ENCODE assay signal across 8 cellular contexts in the genomic region with DNA sequence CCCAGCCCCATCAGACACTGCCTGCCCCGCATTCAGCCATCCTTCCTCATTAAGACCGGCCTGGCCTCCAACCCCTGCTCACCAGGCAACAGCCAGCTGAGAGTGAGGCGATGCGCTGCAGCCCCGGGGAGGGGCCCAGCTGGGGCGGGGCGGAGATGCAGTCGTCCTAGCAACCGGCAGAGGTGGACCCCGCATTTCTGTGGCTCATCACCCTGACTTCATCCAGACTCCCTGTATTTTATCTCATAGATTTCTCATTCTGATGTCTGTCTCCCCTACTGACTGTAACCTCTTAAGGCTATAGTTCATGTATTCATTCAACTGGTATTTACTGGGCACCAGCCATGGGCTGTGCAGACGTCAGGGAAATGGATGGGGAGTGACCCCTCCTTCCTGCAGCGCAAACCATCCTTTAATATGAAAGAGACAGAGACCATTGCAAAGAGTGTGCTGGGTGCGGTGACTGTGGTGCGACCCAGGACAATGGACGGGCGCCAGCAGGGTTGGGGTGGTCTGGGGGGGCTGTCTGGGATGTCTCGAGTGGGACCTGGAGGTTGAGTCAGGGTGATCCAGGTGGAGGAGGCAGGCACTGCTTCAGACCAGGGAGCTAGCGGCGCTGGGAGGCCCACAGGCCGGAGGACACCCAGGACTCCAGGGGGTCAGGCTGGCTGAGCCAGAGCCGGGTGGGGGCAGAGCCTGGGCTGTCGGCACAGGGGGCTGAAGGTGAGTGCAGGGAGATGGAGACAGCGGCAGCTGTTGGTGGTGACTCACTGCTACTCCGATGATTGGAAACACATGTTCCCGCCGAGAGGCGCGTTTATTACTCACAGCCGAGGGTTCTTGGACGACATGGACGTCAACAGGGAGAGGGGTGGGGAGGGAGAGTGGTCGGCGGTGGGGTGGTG. TPM values are rescaled to one million over a fixed set of nuclear protein-coding genes. Genes with fewer than 3 reads are reported as not detected.
DNase-seq lines count a peak whose midpoint lies in the region; ATAC-seq, FAIRE-seq and TF ChIP-seq lines count a peak whose summit lies in the region.

No MANE protein-coding gene starts in this region.

- no peaks in the 10 kb centered on the region for H3K9me3 ChIP-seq in Caco-2

- H3K27me3 Mint-ChIP-seq in Caco-2 (ENCODE audit: insufficient read depth, unreplicated experiment), result no peaks in the 10 kb centered on the region

- POLR2A ChIA-PET in Caco-2 (lab: Charles Lee), result no interaction called here

- no peak overlapping the region for H3K4me3 ChIP-seq in Caco-2 (ENCODE audit: low read depth, low read length)
- peak overlapping the region; percentile 22 for H3K4me3 ChIP-seq in fibroblast of mammary gland (ENCODE audit: control insufficient read depth, low read depth, low read length)

- CTCF ChIA-PET in Caco-2 (lab: Charles Lee), result no interaction called here

- H3K27ac Mint-ChIP-seq in Caco-2 (ENCODE audit: unreplicated experiment), result peak overlapping the region; percentile 27

- no peaks in the 10 kb centered on the region for H3K36me3 ChIP-seq in Caco-2 (ENCODE audit: control insufficient read depth, insufficient read depth, low read length)

- peaks cover 19% of the 10 kb centered on the region for H3K4me1 ChIP-seq in Caco-2

- TF ChIP-seq CTCF in Caco-2 (IDR thresholded peaks at IDR 0.05; ENCODE audit: insufficient read depth in 1 of 2, low read depth in 1 of 2, low read length in 1 of 2, severe bottlenecking in 1 of 2, unreplicated experiment in 1 of 2), result no peak
- TF ChIP-seq CTCF in fibroblast of mammary gland (conservative IDR thresholded peaks at IDR 0.05; ENCODE audit: control insufficient read depth, insufficient read depth, low read depth, low read length), result no peak

- BruUV-seq in Caco-2 (replicated peaks; lab: Mats Ljungman, UMichigan), result no TSS peak

- FAIRE-seq in RCC 7860 (lab: Jason Lieb, UNC), result no peak

- no peaks in the 10 kb centered on the region for H3K9me3 Mint-ChIP-seq in Caco-2 (ENCODE audit: unreplicated experiment)

- ATAC-seq in HG02571 (IDR thresholded peaks at IDR 0.05; ENCODE audit: unreplicated experiment) (no peak), HG02852 (IDR thresholded peaks at IDR 0.05; ENCODE audit: unreplicated experiment) (no peak)

- H3K36me3 Mint-ChIP-seq in Caco-2 (ENCODE audit: insufficient read depth, unreplicated experiment), result no peaks in the 10 kb centered on the region

- H3K27me3 ChIP-seq in Caco-2 (replicated peaks; ENCODE audit: control insufficient read depth, insufficient read depth, low read length), result no peaks in the 10 kb centered on the region

- intact Hi-C loops in Caco-2 (cut with micrococcal nuclease; ENCODE audit: unreplicated experiment), result no loop called here

- peaks cover 19% of the 10 kb centered on the region for H3K4me1 Mint-ChIP-seq in Caco-2 (ENCODE audit: low read depth, unreplicated experiment)

- no peak overlapping the region for H3K4me3 Mint-ChIP-seq in Caco-2 (ENCODE audit: unreplicated experiment)

- DNase-seq in Caco-2, result no peak
- peak; percentile 58 for DNase-seq in RCC 7860 (ENCODE audit: low spot score)
- DNase-seq in fibroblast of mammary gland (ENCODE audit: low read depth), result peak; percentile 99
- DNase-seq in pulmonary artery endothelial cell (ENCODE audit: low read depth, low spot score), result peak; percentile 24
- no peak for DNase-seq in effector CD8-positive, alpha-beta T cell (lab: John Stamatoyannopoulos, UW)
- no peak for DNase-seq in NOMO-1 treated with DMSO at 0.1 percent for 48 hours (lab: John Stamatoyannopoulos, UW; ENCODE audit: unreplicated experiment)

RNA-seq across cellular contexts. Expression of a gene that starts 10.5 kb away (rescaled TPM):
- total RNA-seq in Caco-2 (2022), result 63.8 and 70.1 TPM in 2 replicates
- total RNA-seq in pulmonary artery endothelial cell, result 34.1 and 39.5 TPM in 2 replicates

RNA-seq across cellular contexts. Expression of a gene that starts 32.7 kb away (rescaled TPM):
- 1.7 and 2.0 TPM in 2 replicates for total RNA-seq in Caco-2 (2022)
- 0.73 and 1.3 TPM in 2 replicates for total RNA-seq in pulmonary artery endothelial cell

RNA-seq across cellular contexts. Expression of a gene that starts 44.1 kb away (rescaled TPM):
- total RNA-seq in Caco-2 (2022), result 65.4 and 68.1 TPM in 2 replicates
- total RNA-seq in pulmonary artery endothelial cell, result 2.3 and 4.1 TPM in 2 replicates

Comparison
In these comparisons a context has a peak if more than half of its experiments do, and no peak if none do; other contexts are left out.
1. DNase-seq: peak in RCC 7860 (single experiment), fibroblast of mammary gland (single experiment) and pulmonary artery endothelial cell (single experiment); none in Caco-2 (0 of 2), effector CD8-positive, alpha-beta T cell (single experiment) and NOMO-1 treated with DMSO at 0.1 percent for 48 hours (single experiment).
2. RNA of a gene that starts 44.1 kb away (total RNA-seq): 65.4 to 68.1 TPM in Caco-2; 2.3 to 4.1 TPM in pulmonary artery endothelial cell; every median in the first group is over 10 times any median in the second.